In the genomic region with DNA sequence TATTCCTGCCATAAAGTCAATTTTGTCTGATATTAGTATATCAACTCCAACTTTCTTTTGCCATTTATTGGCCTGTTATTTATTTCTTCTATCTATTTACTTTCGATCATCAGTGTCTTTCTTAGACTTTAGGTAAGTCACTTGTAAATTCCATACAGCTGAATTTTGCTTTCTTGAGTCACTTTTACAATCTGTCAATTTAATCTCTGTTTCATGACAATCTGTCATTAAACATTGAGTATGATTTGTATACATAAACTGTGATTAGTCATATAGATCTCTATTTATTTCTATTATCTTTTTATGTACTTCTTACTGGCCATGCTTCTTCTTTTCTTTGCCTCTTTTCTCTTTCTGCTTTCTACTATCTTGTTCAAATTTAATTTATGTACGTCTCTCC, we compare ENCODE assay signal across 27 cellular contexts.
DNase-seq lines count a peak whose midpoint lies in the region; ATAC-seq and TF ChIP-seq lines count a peak whose summit lies in the region.
"Had no signal": no experiment of that assay in that cellular context is flagged by ENCODE, and none has a peak within 500 bp of the region (broad histone marks: within the 10 kb centered on the region; RNA-seq: fewer than 3 reads in every experiment).

No MANE protein-coding gene starts in this region.

- H3K9ac ChIP-seq in PC-3 (ENCODE audit: low read length), result no peak overlapping the region
- H3K9ac ChIP-seq: BLaER1; BLaER1 treated with 17β-estradiol and CSF1 and Interleukin-3, amounts not matched to agents 10 nM and 100 nM had no signal

- H3K4me3 ChIP-seq in PC-3 (ENCODE audit: low read length), result no peak overlapping the region
- H3K4me3 ChIP-seq: A549; BLaER1; BLaER1 treated with 17β-estradiol and CSF1 and Interleukin-3, amounts not matched to agents 10 nM and 100 nM had no signal

- no peaks in the 10 kb centered on the region for H4K20me1 ChIP-seq in PC-3 (ENCODE audit: low read length)
- H4K20me1 ChIP-seq: BLaER1; BLaER1 treated with 17β-estradiol and CSF1 and Interleukin-3, amounts not matched to agents 10 nM and 100 nM had no signal

- TF ChIP-seq CTCF in PC-3 (conservative IDR thresholded peaks at IDR 0.05; ENCODE audit: low read depth, low read length), result no peak

- no peaks in the 10 kb centered on the region for H3K9me3 ChIP-seq in PC-3 (ENCODE audit: low read length)
- H3K9me3 ChIP-seq: A549, BE2C, Caco-2 had no signal

- H3K36me3 ChIP-seq in PC-3 (ENCODE audit: low read depth, low read length), result no peaks in the 10 kb centered on the region
- H3K36me3 ChIP-seq: BE2C; BLaER1; BLaER1 treated with 17β-estradiol and CSF1 and Interleukin-3, amounts not matched to agents 10 nM and 100 nM had no signal

- BruUV-seq in PC-3 (replicated peaks; lab: Mats Ljungman, UMichigan), result no TSS peak

- H3K79me2 ChIP-seq in PC-3 (ENCODE audit: low read length), result no peaks in the 10 kb centered on the region

- H3K9me2 ChIP-seq in PC-3 (replicated peaks; ENCODE audit: low read length), result no peaks in the 10 kb centered on the region

- 0 out of 2 replicates have a peak overlapping the region, but pooled peaks have one; percentile 28 for H3K4me2 ChIP-seq in PC-3 (ENCODE audit: low read length)
- H3K4me2 ChIP-seq: A549; BLaER1; BLaER1 treated with 17β-estradiol and CSF1 and Interleukin-3, amounts not matched to agents 10 nM and 100 nM had no signal

- POLR2A ChIA-PET in PC-3 (lab: Charles Lee; ENCODE audit: unreplicated experiment), result no interaction called here

- CTCF ChIA-PET in PC-3 (lab: Charles Lee), result no interaction called here

- H2AFZ ChIP-seq in PC-3 (ENCODE audit: low read length), result no peak overlapping the region

- intact Hi-C loops in PC-3 (cut with micrococcal nuclease), result no loop called here

- no peaks in the 10 kb centered on the region for H3F3A ChIP-seq in PC-3 (ENCODE audit: low read length, unreplicated experiment)

- no peaks in the 10 kb centered on the region for H3K27me3 ChIP-seq in PC-3 (ENCODE audit: low read length)
- H3K27me3 ChIP-seq: BE2C; BLaER1; BLaER1 treated with 17β-estradiol and CSF1 and Interleukin-3, amounts not matched to agents 10 nM and 100 nM had no signal

- H3K4me1 ChIP-seq in PC-3 (ENCODE audit: insufficient read depth, low read length), result peaks cover 26% of the 10 kb centered on the region
- H3K4me1 ChIP-seq: A549, BE2C, BLaER1, Caco-2 had no signal

- peak; percentile 68 for DNase-seq in PC-3
- no peak for DNase-seq in NCI-H1694 (lab: John Stamatoyannopoulos, UW)
- DNase-seq: 8988T; ACHN; AML-193; BE2C; C1 segment of cervical spinal cord; Caco-2; Calu3; CD4-positive, alpha-beta memory T cell; CD4-positive, alpha-beta T cell; CD4-positive, CD25-positive, alpha-beta regulatory T cell; CD8-positive, alpha-beta memory T cell; CD8-positive, alpha-beta T cell; COR-L47; DMS 273 treated with DMSO at 0.1 percent for 48 hours; DMS153; DMS53; DMS79; DMS79 treated with DMSO at 0.1 percent for 48 hours; DND-41; EL had no signal

- no peak overlapping the region for H3K27ac ChIP-seq in PC-3 (ENCODE audit: low read length)
- H3K27ac ChIP-seq: 22Rv1; A549; BLaER1; BLaER1 treated with 17β-estradiol and CSF1 and Interleukin-3, amounts not matched to agents 10 nM and 100 nM; C4-2B had no signal

- ATAC-seq in PC-3, result peak; percentile 63
- ATAC-seq: A549; CD8-positive, alpha-beta T cell had no signal
